ENCODE assay signal across 21 cellular contexts in genomic region chr14:95994593-95994928, GRCh38.
"Had no signal": no experiment of that assay in that cellular context is flagged by ENCODE, and none has a peak within 500 bp of the region (broad histone marks: within the 10 kb centered on the region; RNA-seq: fewer than 3 reads in every experiment).

No MANE protein-coding gene starts in this region.

- H3K27ac ChIP-seq: brain microvascular endothelial cell, epithelial cell of prostate, esophagus squamous epithelium, pancreas, prostate gland, skin epidermis, thoracic aorta, upper lobe of left lung, vagina had no signal

- H3K27me3 ChIP-seq: upper lobe of left lung, vagina had no signal

- H3K4me3 Mint-ChIP-seq: activated CD4-positive, alpha-beta T cell treated with anti-CD3 and anti-CD28 coated beads for 36 hours; activated naive CD4-positive, alpha-beta T cell treated with anti-CD3 and anti-CD28 coated beads, Interleukin-2, amount 10 ng/mL, durations not matched to agents 7 days and 5 days; activated naive CD8-positive, alpha-beta T cell treated with anti-CD3 and anti-CD28 coated beads, Interleukin-2, amount 10 ng/mL, durations not matched to agents 7 days and 5 days; activated T-helper 1 cell treated with anti-CD3 and anti-CD28 coated beads, Interleukin-12 subunit alpha, Interleukin-12 subunit beta, Interleukin-2, Interleukin-4 antibody, amounts not matched to agents 30 ng/mL and 10 ng/mL and 1 ng/mL, durations not matched to agents 14 hours and 24 hours and 36 hours; dendritic cell treated with granulocyte-macrophage colony-stimulating factor and Interleukin-4, amounts not matched to agents 40 ng/mL and 50 ng/mL, for 4 days; stimulated activated effector memory CD8-positive, alpha-beta T cell treated with anti-CD3 and anti-CD28 coated beads, Interleukin-12 subunit alpha, Interleukin-12 subunit beta, amount 100 ng/mL, for 72 hours; stimulated activated naive CD8-positive, alpha-beta T cell treated with anti-CD3 and anti-CD28 coated beads, Interleukin-15, Interleukin-2, amounts not matched to agents 100 ng/mL and 50 ng/mL, for 24 hours; T-helper 2 cell treated with Interferon-gamma antibody and Interleukin-4, amounts not matched to agents 5 μg/mL and 100 μg/mL, for 36 hours had no signal

- ATAC-seq: activated CD4-positive, alpha-beta T cell treated with anti-CD3 and anti-CD28 coated beads for 36 hours; left ventricle myocardium superior; stimulated activated effector memory CD8-positive, alpha-beta T cell treated with anti-CD3 and anti-CD28 coated beads, Interleukin-12 subunit alpha, Interleukin-12 subunit beta, amount 100 ng/mL, for 72 hours had no signal

- H3K4me1 ChIP-seq: esophagus squamous epithelium, pancreas, prostate gland, upper lobe of left lung, vagina had no signal

- H3K36me3 Mint-ChIP-seq: activated naive CD4-positive, alpha-beta T cell treated with anti-CD3 and anti-CD28 coated beads, Interleukin-2, amount 10 ng/mL, durations not matched to agents 7 days and 5 days; stimulated activated effector memory CD8-positive, alpha-beta T cell treated with anti-CD3 and anti-CD28 coated beads, Interleukin-12 subunit alpha, Interleukin-12 subunit beta, amount 100 ng/mL, for 72 hours had no signal

- H3K36me3 ChIP-seq: brain microvascular endothelial cell, esophagus squamous epithelium, pancreas, prostate gland, thoracic aorta, upper lobe of left lung, vagina had no signal

- H3K4me1 Mint-ChIP-seq: activated CD4-positive, alpha-beta T cell treated with anti-CD3 and anti-CD28 coated beads for 36 hours; activated naive CD4-positive, alpha-beta T cell treated with anti-CD3 and anti-CD28 coated beads, Interleukin-2, amount 10 ng/mL, durations not matched to agents 7 days and 5 days; activated naive CD8-positive, alpha-beta T cell treated with anti-CD3 and anti-CD28 coated beads, Interleukin-2, amount 10 ng/mL, durations not matched to agents 7 days and 5 days; stimulated activated effector memory CD8-positive, alpha-beta T cell treated with anti-CD3 and anti-CD28 coated beads, Interleukin-12 subunit alpha, Interleukin-12 subunit beta, amount 100 ng/mL, for 72 hours had no signal

- DNase-seq: activated CD4-positive, CD25-positive, alpha-beta regulatory T cell; activated effector memory CD4-positive, alpha-beta T cell treated with anti-CD3 and anti-CD28 coated beads, Interleukin-2, amount 50 U/mL, for 16 hours; activated naive CD8-positive, alpha-beta T cell treated with anti-CD3 and anti-CD28 coated beads, Interleukin-2, amount 10 ng/mL, durations not matched to agents 7 days and 5 days; esophagus squamous epithelium; left ventricle myocardium superior; stimulated activated CD4-positive, alpha-beta T cell treated with anti-CD3 and anti-CD28 coated beads, Interleukin-12 subunit alpha, Interleukin-12 subunit beta, amount 100 ng/mL, for 4 hours; upper lobe of left lung had no signal

- H3K4me3 ChIP-seq: esophagus squamous epithelium, pancreas, prostate gland, skin epidermis, thoracic aorta, upper lobe of left lung, vagina had no signal

- H3K27ac Mint-ChIP-seq: activated CD4-positive, alpha-beta T cell treated with anti-CD3 and anti-CD28 coated beads for 36 hours; activated naive CD4-positive, alpha-beta T cell treated with anti-CD3 and anti-CD28 coated beads, Interleukin-2, amount 10 ng/mL, durations not matched to agents 7 days and 5 days; activated naive CD8-positive, alpha-beta T cell treated with anti-CD3 and anti-CD28 coated beads, Interleukin-2, amount 10 ng/mL, durations not matched to agents 7 days and 5 days; activated T-helper 1 cell treated with anti-CD3 and anti-CD28 coated beads, Interleukin-12 subunit alpha, Interleukin-12 subunit beta, Interleukin-2, Interleukin-4 antibody, amounts not matched to agents 30 ng/mL and 10 ng/mL and 1 ng/mL, durations not matched to agents 14 hours and 24 hours and 36 hours; dendritic cell treated with granulocyte-macrophage colony-stimulating factor and Interleukin-4, amounts not matched to agents 40 ng/mL and 50 ng/mL, for 4 days; stimulated activated effector memory CD8-positive, alpha-beta T cell treated with anti-CD3 and anti-CD28 coated beads, Interleukin-12 subunit alpha, Interleukin-12 subunit beta, amount 100 ng/mL, for 72 hours; stimulated activated naive CD8-positive, alpha-beta T cell treated with anti-CD3 and anti-CD28 coated beads, Interleukin-15, Interleukin-2, amounts not matched to agents 100 ng/mL and 50 ng/mL, for 24 hours; T-helper 2 cell treated with Interferon-gamma antibody and Interleukin-4, amounts not matched to agents 5 μg/mL and 100 μg/mL, for 36 hours had no signal

- H3K9me3 ChIP-seq: pancreas, prostate gland, thoracic aorta had no signal
